Comparison of ENCODE assay signal across 6 cellular contexts in the genomic region with DNA sequence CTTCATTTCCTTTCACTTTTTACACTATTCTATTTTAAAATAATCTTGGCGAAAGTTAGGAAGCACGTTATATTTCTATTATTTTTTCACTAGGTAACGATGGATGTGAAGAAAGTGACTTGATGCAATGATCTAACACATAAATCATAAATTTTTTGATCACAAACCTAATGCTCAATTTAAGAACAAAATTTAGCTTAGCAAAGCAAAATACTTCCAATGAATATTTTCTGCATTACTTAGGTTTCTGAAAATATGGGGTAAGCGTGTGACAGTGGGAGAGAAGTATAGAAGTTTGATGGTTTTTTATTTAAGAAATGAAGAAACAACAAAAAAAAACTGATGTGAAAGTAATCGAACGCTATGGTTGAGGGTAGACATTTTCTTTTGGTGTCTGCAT.
"Had no signal": no experiment of that assay in that cellular context is flagged by ENCODE, and none has a peak within 500 bp of the region (broad histone marks: within the 10 kb centered on the region; RNA-seq: fewer than 3 reads in every experiment).

No MANE protein-coding gene starts in this region.

- H3K9ac ChIP-seq: KMS-11 had no signal

- DNase-seq: Karpas-422, Kasumi-1, KBM-7, KG1 had no signal

- H3K27ac ChIP-seq: HL-60, KMS-11 had no signal

- H3K4me2 ChIP-seq: KMS-11 had no signal
